3 cellular contexts compared by ENCODE assay signal in genomic region chr17:47721725-47722124, GRCh38.
TF ChIP-seq lines count a peak whose summit lies in the region.

No MANE protein-coding gene starts in this region.

TF ChIP-seq in SK-N-SH, 30 proteins besides CTCF, POLR2A, EP300 and RAD21 (continued from another document):
- no peak for TF ChIP-seq PBX3 (IDR thresholded peaks at IDR 0.05)
- TF ChIP-seq JUND (IDR thresholded peaks at IDR 0.05): no peak
- TF ChIP-seq SMC3 (IDR thresholded peaks at IDR 0.05; ENCODE audit: low read depth, low read length): no peak
- TF ChIP-seq SIN3A (IDR thresholded peaks at IDR 0.05; ENCODE audit: borderline replicate concordance, low read depth, low read length): no peak
- TF ChIP-seq USF2 (IDR thresholded peaks at IDR 0.05; ENCODE audit: borderline replicate concordance, low read depth, low read length): no peak
- TF ChIP-seq FOXJ3 (CRISPR knock-in tag; IDR thresholded peaks at IDR 0.05): no peak
- TF ChIP-seq RXRA (IDR thresholded peaks at IDR 0.05; ENCODE audit: borderline replicate concordance, low read depth): no peak
- no peak for TF ChIP-seq CHD2 (IDR thresholded peaks at IDR 0.05; ENCODE audit: low read length, partially characterized antibody)
- no peak for TF ChIP-seq MXI1 (IDR thresholded peaks at IDR 0.05; ENCODE audit: low read depth, low read length)

TF ChIP-seq in SK-N-SH treated with all-trans-retinoic acid at 6 μM for 48 hours, 23 proteins besides CTCF, POLR2A, EP300 and RAD21 (continued from another document):
- TF ChIP-seq PPARA (CRISPR knock-in tag; IDR thresholded peaks at IDR 0.05; ENCODE audit: borderline replicate concordance) (no peak), ZNF565 (CRISPR knock-in tag; conservative IDR thresholded peaks at IDR 0.05; ENCODE audit: low read depth) (no peak), OSR1 (CRISPR knock-in tag; IDR thresholded peaks at IDR 0.05) (no peak), TCF4 (CRISPR knock-in tag; IDR thresholded peaks at IDR 0.05; ENCODE audit: borderline replicate concordance) (no peak), SNAI2 (CRISPR knock-in tag; IDR thresholded peaks at IDR 0.05) (no peak)

TF ChIP-seq in GM23338, 12 proteins besides CTCF, POLR2A, EP300 and RAD21 (continued from another document):
- TF ChIP-seq ZNF462 (CRISPR knock-in tag; IDR thresholded peaks at IDR 0.05): no peak
- TF ChIP-seq ETS1 (IDR thresholded peaks at IDR 0.05): no peak
- no peak for TF ChIP-seq POLR2AphosphoS5 (IDR thresholded peaks at IDR 0.05; ENCODE audit: low read depth)
- TF ChIP-seq STAT1 (IDR thresholded peaks at IDR 0.05; ENCODE audit: unreplicated experiment): no peak
- TF ChIP-seq CREB1 (CRISPR knock-in tag; IDR thresholded peaks at IDR 0.05; ENCODE audit: low read depth): no peak
- no peak for TF ChIP-seq NANOG (IDR thresholded peaks at IDR 0.05; ENCODE audit: borderline replicate concordance)
- no peak for TF ChIP-seq ZNF114 (CRISPR knock-in tag; IDR thresholded peaks at IDR 0.05)
- TF ChIP-seq ZNF331 (CRISPR knock-in tag; IDR thresholded peaks at IDR 0.05; ENCODE audit: low read depth): no peak
- TF ChIP-seq EZH2phosphoT487 (IDR thresholded peaks at IDR 0.05; ENCODE audit: unreplicated experiment): no peak
- TF ChIP-seq EZH2 (IDR thresholded peaks at IDR 0.05; ENCODE audit: low read depth, unreplicated experiment): no peak
- no peak for TF ChIP-seq JUNB (IDR thresholded peaks at IDR 0.05; ENCODE audit: unreplicated experiment)
